Comparison of ENCODE assay signal across 8 cellular contexts in the genomic region with DNA sequence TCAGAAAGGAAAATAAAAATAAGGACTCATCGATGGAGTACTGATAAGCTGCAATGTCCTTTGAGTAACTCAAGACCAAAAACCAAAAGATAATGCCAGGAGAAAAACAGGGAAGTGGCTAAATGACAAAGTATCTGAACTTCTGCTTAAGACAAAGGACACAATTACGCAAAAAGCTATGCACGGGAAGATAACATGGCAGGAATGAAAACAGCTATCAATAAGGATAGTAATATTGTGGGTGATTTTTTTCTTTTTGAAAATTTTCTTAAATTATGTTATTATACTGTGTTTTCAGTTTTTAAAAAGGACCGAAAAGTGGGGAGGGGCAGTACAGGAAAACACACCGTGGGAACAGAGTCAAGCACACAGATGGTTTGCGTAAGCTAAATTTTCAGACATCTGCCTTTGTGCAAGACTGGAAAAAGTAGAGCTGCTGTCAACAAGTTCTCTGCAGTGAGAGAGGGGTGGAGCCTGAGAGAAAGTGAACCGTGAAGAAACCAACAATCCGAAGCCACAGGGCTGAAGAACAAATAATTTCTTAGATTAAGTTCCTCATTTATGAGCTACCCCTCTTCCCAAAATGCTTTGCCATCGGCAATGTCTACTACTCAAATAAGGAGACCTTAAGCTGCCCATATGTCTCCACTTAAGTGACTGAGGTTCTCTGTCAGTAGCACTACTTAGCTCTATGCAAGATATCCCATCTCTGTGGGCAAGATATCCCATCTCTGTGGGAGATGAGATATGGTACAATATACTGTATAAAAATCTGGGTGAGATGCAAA.
DNase-seq lines count a peak whose midpoint lies in the region; ATAC-seq, FAIRE-seq and TF ChIP-seq lines count a peak whose summit lies in the region.

No MANE protein-coding gene starts in this region.

- H3K36me3 Mint-ChIP-seq in mesothelial cell of epicardium: peaks cover 1% of the 10 kb centered on the region

- H3K9me3 Mint-ChIP-seq in mesothelial cell of epicardium: peaks cover 2% of the 10 kb centered on the region

- no peak for TF ChIP-seq CTCF in coronary artery (IDR thresholded peaks at IDR 0.05)
- no peak for TF ChIP-seq CTCF in mesothelial cell of epicardium (IDR thresholded peaks at IDR 0.05; ENCODE audit: unreplicated experiment)

- H3K27ac ChIP-seq in SK-N-MC: peak overlapping the region; percentile 97
- peak overlapping the region; percentile 42 to 82 for H3K27ac ChIP-seq in coronary artery

- no peak for FAIRE-seq in HTR-8/SVneo (lab: Jason Lieb, UNC)

- no peaks in the 10 kb centered on the region for H3K27me3 Mint-ChIP-seq in mesothelial cell of epicardium (ENCODE audit: low read depth)

- no peaks in the 10 kb centered on the region for H3K9me3 ChIP-seq in SK-N-MC (ENCODE audit: low read depth, low read length)

- DNase-seq in Ammon's horn (ENCODE audit: low spot score) (peak; percentile 64), SK-N-MC (ENCODE audit: low read depth, low spot score) (peak; percentile 93), coronary artery (ENCODE audit: low spot score) (no peak), mesothelial cell of epicardium (ENCODE audit: low spot score in 2 of 2, unreplicated experiment in 2 of 2) (no peak), HTR-8/SVneo (ENCODE audit: insufficient read length, low spot score) (no peak)
- DNase-seq in effector CD8-positive, alpha-beta T cell (lab: John Stamatoyannopoulos, UW): no peak

- H3K36me3 ChIP-seq in SK-N-MC (ENCODE audit: insufficient read depth, low read length): no peaks in the 10 kb centered on the region

- H3K4me1 Mint-ChIP-seq in mesothelial cell of epicardium: peaks cover 16% of the 10 kb centered on the region

- H3K4me3 ChIP-seq in SK-N-MC (peak overlapping the region; percentile 77), coronary artery (no peak overlapping the region)

- ATAC-seq in GM18870 (IDR thresholded peaks at IDR 0.05; ENCODE audit: unreplicated experiment): peak; percentile 56
- peak; percentile 70 for ATAC-seq in HG03066 (IDR thresholded peaks at IDR 0.05; ENCODE audit: low read depth, unreplicated experiment)

- H3K27ac Mint-ChIP-seq in mesothelial cell of epicardium: peak overlapping the region; percentile 55

- H3K4me3 Mint-ChIP-seq in mesothelial cell of epicardium: peak overlapping the region; percentile 8

- peak overlapping the region; percentile 63 for H3K9ac ChIP-seq in SK-N-MC (ENCODE audit: insufficient read length)

Comparison
In these comparisons a context has a peak if more than half of its experiments do, and no peak if none do; other contexts are left out.
1. DNase-seq: peak in Ammon's horn (single experiment) and SK-N-MC (single experiment); none in coronary artery (single experiment), mesothelial cell of epicardium (0 of 2), HTR-8/SVneo (single experiment) and effector CD8-positive, alpha-beta T cell (single experiment).